ENCODE assay signal across 21 cellular contexts in the genomic region with DNA sequence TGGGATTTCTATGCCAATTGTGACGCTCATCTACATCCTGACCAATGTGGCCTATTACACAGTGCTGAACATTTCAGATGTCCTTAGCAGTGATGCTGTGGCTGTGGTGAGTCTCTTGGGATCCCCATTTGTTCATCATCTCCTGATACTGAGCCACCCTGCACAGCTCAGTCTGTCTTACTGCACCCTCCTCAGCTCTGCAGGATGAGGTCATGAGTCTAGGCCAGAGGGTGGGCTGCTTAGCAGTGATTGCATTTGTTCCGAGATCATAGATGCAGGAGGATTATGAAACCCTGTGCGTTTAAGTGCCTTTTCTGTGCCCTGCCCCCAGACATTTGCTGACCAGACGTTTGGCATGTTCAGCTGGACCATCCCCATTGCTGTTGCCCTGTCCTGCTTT. TPM values are rescaled to one million over a fixed set of nuclear protein-coding genes. Genes with fewer than 3 reads are reported as not detected.
A peak's percentile ranks its signal among the peaks of the same experiment; 100 is the strongest.
DNase-seq lines count a peak whose midpoint lies in the region; ATAC-seq and TF ChIP-seq lines count a peak whose summit lies in the region.
"Had no signal": no experiment of that assay in that cellular context is flagged by ENCODE, and none has a peak within 500 bp of the region (broad histone marks: within the 10 kb centered on the region; RNA-seq: fewer than 3 reads in every experiment).

No MANE protein-coding gene starts in this region.

- POLR2A ChIA-PET in T-cell (lab: Charles Lee): interaction anchor here in 1 of 2 donors (1.5 kb wide), 1 partner anchor 19 kb away, joined by 4 read pairs; the partner anchor contains the start of genes PRMT7 and SLC7A6OS

- H3K36me3 Mint-ChIP-seq in activated T-cell treated with anti-CD3 and anti-CD28 coated beads, Interleukin-2, amount 50 U/mL, for 24 hours (ENCODE audit: low read depth): peaks cover 92% of the 10 kb centered on the region
- H3K36me3 Mint-ChIP-seq in activated T-cell treated with anti-CD3 and anti-CD28 coated beads, Interleukin-2, amount 50 U/mL, for 4 hours (ENCODE audit: insufficient read depth): peaks cover 68% of the 10 kb centered on the region
- H3K36me3 Mint-ChIP-seq in T-cell: peaks cover 59% of the 10 kb centered on the region
- H3K36me3 Mint-ChIP-seq in brain: peaks cover 56% of the 10 kb centered on the region

- TF ChIP-seq CTCF in brain (conservative IDR thresholded peaks at IDR 0.05) (no peak), psoas muscle (IDR thresholded peaks at IDR 0.05) (no peak), WERI-Rb-1 (IDR thresholded peaks at IDR 0.05; ENCODE audit: low read depth, low read length) (no peak)

- peaks cover 41% of the 10 kb centered on the region for H3K4me1 ChIP-seq in psoas muscle

- peaks cover 72% of the 10 kb centered on the region for H3K4me1 Mint-ChIP-seq in activated T-cell treated with anti-CD3 and anti-CD28 coated beads, Interleukin-2, amount 50 U/mL, for 24 hours (ENCODE audit: low read depth)
- peaks cover 75% of the 10 kb centered on the region for H3K4me1 Mint-ChIP-seq in activated T-cell treated with anti-CD3 and anti-CD28 coated beads, Interleukin-2, amount 50 U/mL, for 4 hours (ENCODE audit: low read depth)
- H3K4me1 Mint-ChIP-seq in T-cell (peaks cover 75 to 91% (median 77%) of the 10 kb centered on the region in 3 donors), brain (no peaks in the 10 kb centered on the region)
- H3K4me1 Mint-ChIP-seq: neural progenitor cell had no signal

- CTCF ChIA-PET in T-cell (lab: Charles Lee): interaction anchor here (0.7 to 2.7 kb wide), 5 partner anchors 11 to 30 kb away, joined by 3 to 9 read pairs (median 3); partner anchors contain the start of genes PRMT7 (in 1 of the 2) and SLC7A6OS (in 1 of the 2)

- ATAC-seq in activated T-cell treated with anti-CD3 and anti-CD28 coated beads, Interleukin-2, amount 50 U/mL, for 4 hours: no peak
- no peak for ATAC-seq in T-cell (replicated peaks in 1 of 4)
- no peak for ATAC-seq in psoas muscle
- ATAC-seq in GM18909 (IDR thresholded peaks at IDR 0.05; ENCODE audit: poor library complexity, unreplicated experiment): no peak
- ATAC-seq: esophagus mucosa, K562, Right ventricle myocardium inferior had no signal

- DNase-seq in activated T-cell treated with anti-CD3 and anti-CD28 coated beads, Interleukin-2, amount 50 U/mL, for 24 hours: no peak
- no peak for DNase-seq in activated T-cell treated with anti-CD3 and anti-CD28 coated beads, Interleukin-2, amount 50 U/mL, for 4 hours
- DNase-seq in T-cell (no peak), psoas muscle (no peak), WERI-Rb-1 (no peak), AG08395 (ENCODE audit: low spot score) (no peak)
- DNase-seq: ACHN; activated CD4-positive, CD25-positive, alpha-beta regulatory T cell treated with anti-CD3 and anti-CD28 coated beads, Interleukin-2, amount 50 U/mL, for 72 hours; dorsolateral prefrontal cortex; MV-4-11; NCI-H2081 treated with DMSO at 0.1 percent for 48 hours; NCI-H524 treated with DMSO at 0.1 percent for 48 hours; retina had no signal

- no peaks in the 10 kb centered on the region for H3K9me3 ChIP-seq in psoas muscle
- H3K9me3 ChIP-seq in WERI-Rb-1 (ENCODE audit: severe bottlenecking): no peaks in the 10 kb centered on the region

- H3K9me3 Mint-ChIP-seq in activated T-cell treated with anti-CD3 and anti-CD28 coated beads, Interleukin-2, amount 50 U/mL, for 24 hours: no peaks in the 10 kb centered on the region
- no peaks in the 10 kb centered on the region for H3K9me3 Mint-ChIP-seq in activated T-cell treated with anti-CD3 and anti-CD28 coated beads, Interleukin-2, amount 50 U/mL, for 4 hours
- H3K9me3 Mint-ChIP-seq in T-cell: no peaks in the 10 kb centered on the region
- no peaks in the 10 kb centered on the region for H3K9me3 Mint-ChIP-seq in brain
- H3K9me3 Mint-ChIP-seq: neural progenitor cell had no signal

- H3K4me3 ChIP-seq in psoas muscle (no peak overlapping the region), WERI-Rb-1 (ENCODE audit: low read depth, low read length) (no peak overlapping the region)
- H3K4me3 ChIP-seq: dorsolateral prefrontal cortex, K562, neural progenitor cell had no signal

- H3K36me3 ChIP-seq in psoas muscle (ENCODE audit: insufficient read depth in 1 of 2, low read depth in 1 of 2): peaks cover 4 to 99% of the 10 kb centered on the region in 2 donors
- peaks cover 74% of the 10 kb centered on the region for H3K36me3 ChIP-seq in WERI-Rb-1
- H3K36me3 ChIP-seq: neural progenitor cell had no signal

- intact Hi-C loops in psoas muscle (cut with DNase I): no loop called here

- no peaks in the 10 kb centered on the region for H3K27me3 Mint-ChIP-seq in activated T-cell treated with anti-CD3 and anti-CD28 coated beads, Interleukin-2, amount 50 U/mL, for 24 hours
- H3K27me3 Mint-ChIP-seq in activated T-cell treated with anti-CD3 and anti-CD28 coated beads, Interleukin-2, amount 50 U/mL, for 4 hours (ENCODE audit: low read depth): no peaks in the 10 kb centered on the region
- H3K27me3 Mint-ChIP-seq in T-cell: no peaks in the 10 kb centered on the region
- peaks cover 4% of the 10 kb centered on the region for H3K27me3 Mint-ChIP-seq in brain

- peak overlapping the region; percentile 92 for H3K27ac Mint-ChIP-seq in activated T-cell treated with anti-CD3 and anti-CD28 coated beads, Interleukin-2, amount 50 U/mL, for 24 hours
- H3K27ac Mint-ChIP-seq in T-cell: peak overlapping the region; percentile 94
- H3K27ac Mint-ChIP-seq in brain: peak overlapping the region in 4 of 5 experiments; percentile 37 to 81 (median 67)
- H3K27ac Mint-ChIP-seq: neural progenitor cell had no signal

- H3K27ac ChIP-seq in psoas muscle (peak overlapping the region; percentile 91), WERI-Rb-1 (no peak overlapping the region)
- H3K27ac ChIP-seq: neural progenitor cell had no signal

- no peak overlapping the region for H3K4me3 Mint-ChIP-seq in activated T-cell treated with anti-CD3 and anti-CD28 coated beads, Interleukin-2, amount 50 U/mL, for 24 hours
- no peak overlapping the region for H3K4me3 Mint-ChIP-seq in activated T-cell treated with anti-CD3 and anti-CD28 coated beads, Interleukin-2, amount 50 U/mL, for 4 hours
- peak overlapping the region; percentile 36 to 69 (median 46) for H3K4me3 Mint-ChIP-seq in T-cell
- no peak overlapping the region for H3K4me3 Mint-ChIP-seq in brain
- H3K4me3 Mint-ChIP-seq: neural progenitor cell had no signal

- 69 to 76% (median 73%) methylated on average over 4 of the region's 4 CpGs for WGBS in psoas muscle, 3 donors

- H3K27me3 ChIP-seq in psoas muscle (ENCODE audit: insufficient read depth in 3 of 3, low read length in 2 of 3) (no peaks in the 10 kb centered on the region), WERI-Rb-1 (ENCODE audit: insufficient read depth, low read depth, severe bottlenecking) (no peaks in the 10 kb centered on the region)
- H3K27me3 ChIP-seq: dorsolateral prefrontal cortex, neural progenitor cell had no signal

RNA-seq across cellular contexts. Expression of gene SLC7A6OS, which starts 19.5 kb away (rescaled TPM):
- 10 to 100 TPM; 19.0 to 27.6 (median 21.5) TPM for total RNA-seq in activated T-cell treated with anti-CD3 and anti-CD28 coated beads, Interleukin-2, amount 50 U/mL, for 4 hours
- total RNA-seq in T-cell (10 to 100 TPM; 42.5 to 50.3 (median 43.9) TPM), psoas muscle (10 to 100 TPM in 2 of 4 donors, 1 to 10 TPM in 2; 7.9 to 12.6 (median 9.9) TPM)
- polyA plus RNA-seq in brain (ENCODE audit: insufficient read depth, low read depth, low replicate concordance) (12.9 TPM), psoas muscle (10 to 100 TPM in 1 of 3 donors, 1 to 10 TPM in 2; 5.8 to 16.3 (median 9.5) TPM)

RNA-seq across cellular contexts. Expression of gene PRMT7, which starts 19.6 kb away (rescaled TPM):
- total RNA-seq in activated T-cell treated with anti-CD3 and anti-CD28 coated beads, Interleukin-2, amount 50 U/mL, for 4 hours: 10 to 100 TPM; 60.3 to 66.8 (median 63.0) TPM
- total RNA-seq in T-cell (10 to 100 TPM; 80.1 to 92.4 (median 87.2) TPM), psoas muscle (10 to 100 TPM; 19.9 to 31.4 (median 26.6) TPM)
- polyA plus RNA-seq in brain (ENCODE audit: insufficient read depth, low read depth, low replicate concordance) (53.6 TPM), psoas muscle (10 to 100 TPM; 18.9 to 45.1 (median 20.4) TPM)

RNA-seq across cellular contexts. Expression of gene SLC7A6, which starts 26.9 kb away (rescaled TPM):
- total RNA-seq in activated T-cell treated with anti-CD3 and anti-CD28 coated beads, Interleukin-2, amount 50 U/mL, for 4 hours: 100 to 1,000 TPM in 2 of 3 donors, 10 to 100 TPM in 1; 91.3 to 103 (median 103) TPM
- total RNA-seq in T-cell (100 to 1,000 TPM; 146 to 216 (median 185) TPM), psoas muscle (100 to 1,000 TPM in 1 of 4 donors, 10 to 100 TPM in 3; 25.6 to 217 (median 70.5) TPM)
- polyA plus RNA-seq in brain (ENCODE audit: insufficient read depth, low read depth, low replicate concordance) (4.8 TPM), psoas muscle (10 to 100 TPM in 2 of 3 donors, 1 to 10 TPM in 1; 9.2 to 55.2 (median 36.4) TPM)

RNA-seq across cellular contexts. Expression of gene PLA2G15, which starts 46.1 kb away (rescaled TPM):
- total RNA-seq in activated T-cell treated with anti-CD3 and anti-CD28 coated beads, Interleukin-2, amount 50 U/mL, for 4 hours: 10 to 100 TPM in 1 of 3 donors, 1 to 10 TPM in 2; 7.4 to 11.0 (median 7.9) TPM
- total RNA-seq in T-cell: 10 to 100 TPM in 4 of 5 donors, 1 to 10 TPM in 1; 8.7 to 16.4 (median 10.9) TPM
- 12.2 TPM for polyA plus RNA-seq in brain (ENCODE audit: insufficient read depth, low read depth, low replicate concordance)
- 10 to 100 TPM; 28.0 to 65.0 (median 31.0) TPM for total RNA-seq in psoas muscle
- polyA plus RNA-seq in psoas muscle: 10 to 100 TPM; 13.0 to 31.7 (median 22.6) TPM

RNA-seq across cellular contexts. Expression of gene ESRP2, which starts 55.3 kb away (rescaled TPM):
- 1 to 10 TPM in 1 of 3 donors, under 1 TPM in 2; 0.53 to 1.3 (median 0.68) TPM for total RNA-seq in activated T-cell treated with anti-CD3 and anti-CD28 coated beads, Interleukin-2, amount 50 U/mL, for 4 hours
- under 1 TPM in 3 of 5 donors, not detected in 2; 0.47 to 0.79 (median 0.62) TPM for total RNA-seq in T-cell
- polyA plus RNA-seq in brain (ENCODE audit: insufficient read depth, low read depth, low replicate concordance): 1.8 TPM
- total RNA-seq in psoas muscle: not detected
- under 1 TPM; 0.03 to 0.08 (median 0.05) TPM for polyA plus RNA-seq in psoas muscle
- total RNA-seq: H4; T-helper 2 cell treated with Interferon-gamma antibody and Interleukin-4, amounts not matched to agents 100 ng/mL and 5 ng/mL, for 36 hours had no signal

Comparison
In these comparisons a context has a peak if more than half of its experiments do, and no peak if none do; other contexts are left out.
1. H3K4me3 Mint-ChIP-seq: peak in T-cell (3 of 3); none in activated T-cell treated with anti-CD3 and anti-CD28 coated beads, Interleukin-2, amount 50 U/mL, for 24 hours (single experiment), activated T-cell treated with anti-CD3 and anti-CD28 coated beads, Interleukin-2, amount 50 U/mL, for 4 hours (single experiment) and brain (0 of 5).
2. Peak in every context shown above with its lines, with median percentiles within 50 percentile points of each other: H3K27ac Mint-ChIP-seq.